15 cellular contexts compared by ENCODE assay signal in genomic region chr5:65948115-65948772, GRCh38. TPM values are rescaled to one million over a fixed set of nuclear protein-coding genes. Genes with fewer than 3 reads are reported as not detected.
A peak's percentile ranks its signal among the peaks of the same experiment; 100 is the strongest.
DNase-seq lines count a peak whose midpoint lies in the region; ATAC-seq and TF ChIP-seq lines count a peak whose summit lies in the region.
"Had no signal": no experiment of that assay in that cellular context is flagged by ENCODE, and none has a peak within 500 bp of the region (broad histone marks: within the 10 kb centered on the region; RNA-seq: fewer than 3 reads in every experiment).

No MANE protein-coding gene starts in this region.

- peaks cover 12% of the 10 kb centered on the region; the same call in 2 of the 3 replicates for H3K36me3 Mint-ChIP-seq in GM23338 (ENCODE audit: low read depth)
- peaks cover 11% of the 10 kb centered on the region for H3K36me3 Mint-ChIP-seq in central memory CD8-positive, alpha-beta T cell (ENCODE audit: insufficient read depth)
- peaks cover 0 to 41% (median 6%) of the 10 kb centered on the region in 3 donors for H3K36me3 Mint-ChIP-seq in naive thymus-derived CD8-positive, alpha-beta T cell

- peaks cover 100% of the 10 kb centered on the region for H3K79me2 ChIP-seq in GM23338 (replicated peaks; ENCODE audit: insufficient read depth)

- CTCF ChIA-PET in AG04450 (lab: Charles Lee), result interaction anchor here (0.7 to 1.0 kb wide), 3 partner anchors 193 to 205 kb away, joined by 3 to 4 read pairs (median 3); no protein-coding TSS in a partner anchor

- peak; percentile 47 for DNase-seq in AG04450 (ENCODE audit: low read depth, low spot score)
- no peak for DNase-seq in GM23338 (ENCODE audit: low spot score)
- no peak for DNase-seq in central memory CD8-positive, alpha-beta T cell (ENCODE audit: low spot score in 2 of 2)
- no peak for DNase-seq in BE2C
- DNase-seq in prostate gland (ENCODE audit: low spot score), result no peak
- no peak for DNase-seq in naive thymus-derived CD8-positive, alpha-beta T cell
- DNase-seq: AML-193; C1 segment of cervical spinal cord; CD8-positive, alpha-beta memory T cell; DMS 273 treated with DMSO at 0.1 percent for 48 hours; DMS79 treated with DMSO at 0.1 percent for 48 hours; GF-D8; H7; HCEC 1CT had no signal

- no peak overlapping the region for H3K4me2 ChIP-seq in GM23338

- no peaks in the 10 kb centered on the region for H3K9me2 ChIP-seq in GM23338 (ENCODE audit: insufficient read depth)

- H4K20me1 ChIP-seq in GM23338 (replicated peaks; ENCODE audit: insufficient read depth), result peaks cover 27% of the 10 kb centered on the region

- no peak for TF ChIP-seq POLR2A in prostate gland (IDR thresholded peaks at IDR 0.05)

- POLR2A ChIA-PET in AG04450 (lab: Yijun Ruan, JAX), result interaction anchor here (0.6 to 1.4 kb wide), 6 partner anchors 18 to 226 kb away, joined by 3 to 4 read pairs (median 3); partner anchors contain the start of genes ERBIN, NLN and SGTB
- POLR2A ChIA-PET in naive thymus-derived CD8-positive, alpha-beta T cell (lab: Charles Lee), result no interaction called here

- no peaks in the 10 kb centered on the region for H3K36me3 ChIP-seq in GM23338 (ENCODE audit: insufficient read depth)
- H3K36me3 ChIP-seq in BE2C, result no peaks in the 10 kb centered on the region
- no peaks in the 10 kb centered on the region for H3K36me3 ChIP-seq in prostate gland

- H3K4me3 ChIP-seq in AG04450 (ENCODE audit: low read depth, low read length) (no peak overlapping the region), GM23338 (no peak overlapping the region), BE2C (ENCODE audit: low read depth, low read length) (no peak overlapping the region), prostate gland (no peak overlapping the region)

- no peak overlapping the region for H2AFZ ChIP-seq in GM23338

- H3K27ac Mint-ChIP-seq in GM23338, result no peak overlapping the region
- peak overlapping the region; percentile 8 for H3K27ac Mint-ChIP-seq in central memory CD8-positive, alpha-beta T cell (ENCODE audit: low read depth)
- peak overlapping the region in 1 of 10 donors; percentile 29 for H3K27ac Mint-ChIP-seq in naive thymus-derived CD8-positive, alpha-beta T cell

- H3K9me3 Mint-ChIP-seq in GM23338, result no peaks in the 10 kb centered on the region
- no peaks in the 10 kb centered on the region for H3K9me3 Mint-ChIP-seq in central memory CD8-positive, alpha-beta T cell
- H3K9me3 Mint-ChIP-seq in naive thymus-derived CD8-positive, alpha-beta T cell, result peaks cover 0 to 2% (median 0%) of the 10 kb centered on the region in 9 donors
- H3K9me3 Mint-ChIP-seq: CD8-positive, alpha-beta memory T cell had no signal

- H3K4me1 Mint-ChIP-seq in GM23338, result peaks cover 18% of the 10 kb centered on the region
- peaks cover 60% of the 10 kb centered on the region for H3K4me1 Mint-ChIP-seq in central memory CD8-positive, alpha-beta T cell
- peaks cover 21 to 76% (median 42%) of the 10 kb centered on the region in 4 donors for H3K4me1 Mint-ChIP-seq in naive thymus-derived CD8-positive, alpha-beta T cell

- no peak overlapping the region for H3K4me3 Mint-ChIP-seq in GM23338
- no peak overlapping the region for H3K4me3 Mint-ChIP-seq in central memory CD8-positive, alpha-beta T cell
- H3K4me3 Mint-ChIP-seq in naive thymus-derived CD8-positive, alpha-beta T cell, result no peak overlapping the region
- H3K4me3 Mint-ChIP-seq: CD8-positive, alpha-beta memory T cell had no signal

- H3K9me3 ChIP-seq in AG04450 (ENCODE audit: control insufficient read depth, insufficient read depth, low read length) (no peaks in the 10 kb centered on the region), BE2C (no peaks in the 10 kb centered on the region), prostate gland (no peaks in the 10 kb centered on the region)

- no peaks in the 10 kb centered on the region for H3F3A ChIP-seq in GM23338 (replicated peaks; ENCODE audit: low read depth)

- no peak for TF ChIP-seq CTCF in AG04450 (IDR thresholded peaks at IDR 0.05; ENCODE audit: low read depth, low read length)
- TF ChIP-seq CTCF in GM23338 (conservative IDR thresholded peaks at IDR 0.05; ENCODE audit: low read depth in 2 of 2), result no peak
- no peak for TF ChIP-seq CTCF in BE2C (IDR thresholded peaks at IDR 0.05; ENCODE audit: low read depth, low read length)
- TF ChIP-seq CTCF in prostate gland (IDR thresholded peaks at IDR 0.05), result no peak

- 83% methylated on average over 5 of the region's 5 CpGs for WGBS in prostate gland

- peak overlapping the region; percentile 49 for H3K27ac ChIP-seq in AG04450 (ENCODE audit: low read depth, low read length)
- H3K27ac ChIP-seq in GM23338 (ENCODE audit: low read depth), result no peak overlapping the region
- no peak overlapping the region for H3K27ac ChIP-seq in prostate gland
- H3K27ac ChIP-seq: 22Rv1 had no signal

- H3K27me3 Mint-ChIP-seq in GM23338 (ENCODE audit: insufficient read depth, low read depth, poor library complexity), result no peaks in the 10 kb centered on the region
- H3K27me3 Mint-ChIP-seq in central memory CD8-positive, alpha-beta T cell, result no peaks in the 10 kb centered on the region
- H3K27me3 Mint-ChIP-seq in naive thymus-derived CD8-positive, alpha-beta T cell, result no peaks in the 10 kb centered on the region
- H3K27me3 Mint-ChIP-seq: CD8-positive, alpha-beta memory T cell had no signal

- intact Hi-C loops in prostate gland (cut with DNase I), result no loop called here

- peaks cover 22% of the 10 kb centered on the region for H3K4me1 ChIP-seq in GM23338 (ENCODE audit: insufficient read depth)
- H3K4me1 ChIP-seq in BE2C, result no peaks in the 10 kb centered on the region
- no peaks in the 10 kb centered on the region for H3K4me1 ChIP-seq in prostate gland (replicated peaks)

- ATAC-seq in GM23338, result peak; percentile 27; the same call in 1 of the 3 replicates
- no peak for ATAC-seq in central memory CD8-positive, alpha-beta T cell (replicated peaks; ENCODE audit: extremely low read depth, poor library complexity, severe bottlenecking)
- no peak for ATAC-seq in naive thymus-derived CD8-positive, alpha-beta T cell

- H3K27me3 ChIP-seq in AG04450 (ENCODE audit: control insufficient read depth, insufficient read depth, low read length) (no peaks in the 10 kb centered on the region), GM23338 (ENCODE audit: insufficient read depth) (no peaks in the 10 kb centered on the region), BE2C (no peaks in the 10 kb centered on the region), prostate gland (replicated peaks; ENCODE audit: insufficient read depth) (no peaks in the 10 kb centered on the region)

TF ChIP-seq in GM23338, 12 proteins besides CTCF, POLR2A, EP300 and RAD21 (continues in another document):
- TF ChIP-seq EZH2phosphoT487 (IDR thresholded peaks at IDR 0.05; ENCODE audit: unreplicated experiment) (no peak), ETS1 (IDR thresholded peaks at IDR 0.05) (no peak), NANOG (IDR thresholded peaks at IDR 0.05; ENCODE audit: borderline replicate concordance) (no peak), ZNF331 (CRISPR knock-in tag; IDR thresholded peaks at IDR 0.05; ENCODE audit: low read depth) (no peak)

RNA-seq across cellular contexts. Expression of gene ERBIN, which starts 21.9 kb away (rescaled TPM):
- polyA plus RNA-seq in AG04450 (2011; rRNA removed) (43.4 and 64.8 TPM in 2 replicates), GM23338 (2016; fragmentation: Nextera tagmentation; extraction: Ambion mirVana) (10.8 and 15.6 TPM in 2 replicates)
- 63.9 and 91.7 TPM in 2 replicates for polyA minus RNA-seq in AG04450 (2011; rRNA and poly(A)+ RNA removed)
- total RNA-seq in GM23338 (2014; rRNA removed; shearing (Covaris generic)), result 26.4 and 29.1 TPM in 2 replicates
- polyA plus RNA-seq in BE2C (2012; ENCODE audit: insufficient read depth, insufficient read length, low read depth), result 9.6 TPM
- 10 to 100 TPM; 68.8 to 73.6 TPM for total RNA-seq in prostate gland
- total RNA-seq in naive thymus-derived CD8-positive, alpha-beta T cell, result 100 to 1,000 TPM; 127 to 135 TPM
- 10 to 100 TPM; 50.3 to 53.8 (median 50.9) TPM for polyA plus RNA-seq in naive thymus-derived CD8-positive, alpha-beta T cell
